8 cellular contexts compared by ENCODE assay signal in the genomic region with DNA sequence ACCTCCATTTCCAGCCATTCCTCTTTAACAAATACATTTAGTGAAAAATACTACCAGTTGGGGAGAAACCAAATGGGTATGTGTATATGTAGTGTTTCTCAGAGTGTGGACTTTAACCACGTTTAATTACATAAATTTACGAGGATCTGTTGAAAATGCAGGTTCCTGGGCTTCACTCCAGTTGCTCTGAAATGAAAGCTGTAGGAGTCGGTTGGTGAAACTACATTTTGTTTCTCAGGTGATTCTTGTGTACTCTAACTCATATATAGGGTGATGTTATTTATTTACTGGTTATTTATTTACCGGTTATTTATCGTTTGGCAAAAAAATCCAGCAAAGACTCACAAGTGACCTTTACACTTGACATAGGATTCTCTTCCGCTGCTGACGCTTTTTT. TPM values are rescaled to one million over a fixed set of nuclear protein-coding genes. Genes with fewer than 3 reads are reported as not detected.
DNase-seq lines count a peak whose midpoint lies in the region; ATAC-seq lines count a peak whose summit lies in the region.

No MANE protein-coding gene starts in this region.

- H3K9ac ChIP-seq in muscle layer of colon (ENCODE audit: low read length), result peak overlapping the region; percentile 60

- ATAC-seq in GM18499 (IDR thresholded peaks at IDR 0.05; ENCODE audit: insufficient read depth, unreplicated experiment) (peak; percentile 12), HG03060 (IDR thresholded peaks at IDR 0.05; ENCODE audit: low read depth, unreplicated experiment) (peak; percentile 0), GM18907 (IDR thresholded peaks at IDR 0.05; ENCODE audit: unreplicated experiment) (no peak)

- H3K27me3 ChIP-seq in muscle layer of colon (ENCODE audit: control insufficient read depth in 1 of 2, insufficient read depth in 2 of 2, low read length in 2 of 2), result no peaks in the 10 kb centered on the region

- peak overlapping the region; percentile 91 for H3K27ac ChIP-seq in angular gyrus (ENCODE audit: low read depth, low read length)
- H3K27ac ChIP-seq in muscle layer of colon (ENCODE audit: low read depth, low read length), result peak overlapping the region; percentile 54

- H3K4me3 ChIP-seq in muscle layer of colon (ENCODE audit: low read depth in 1 of 2, low read length in 2 of 2), result peak overlapping the region in 1 of 2 donors; percentile 94

- H3K9me3 ChIP-seq in muscle layer of colon (ENCODE audit: low read length), result no peaks in the 10 kb centered on the region

- no peak for DNase-seq in activated CD4-positive, CD25-positive, alpha-beta regulatory T cell (lab: John Stamatoyannopoulos, UW)
- DNase-seq in mesenteric fat pad (ENCODE audit: low spot score), result no peak
- DNase-seq in hepatic stellate cell (ENCODE audit: low spot score), result no peak

- peaks cover 28% of the 10 kb centered on the region for H3K4me1 ChIP-seq in muscle layer of colon (ENCODE audit: insufficient read depth, low read length)

- H3K36me3 ChIP-seq in muscle layer of colon (ENCODE audit: insufficient read depth, low read length), result peaks cover 6% of the 10 kb centered on the region

RNA-seq across cellular contexts. Expression of gene TANK, which starts 0.4 kb away (rescaled TPM):
- total RNA-seq in mesenteric fat pad, result 77.3 TPM
